Comparison of ENCODE assay signal across 8 cellular contexts in the genomic region with DNA sequence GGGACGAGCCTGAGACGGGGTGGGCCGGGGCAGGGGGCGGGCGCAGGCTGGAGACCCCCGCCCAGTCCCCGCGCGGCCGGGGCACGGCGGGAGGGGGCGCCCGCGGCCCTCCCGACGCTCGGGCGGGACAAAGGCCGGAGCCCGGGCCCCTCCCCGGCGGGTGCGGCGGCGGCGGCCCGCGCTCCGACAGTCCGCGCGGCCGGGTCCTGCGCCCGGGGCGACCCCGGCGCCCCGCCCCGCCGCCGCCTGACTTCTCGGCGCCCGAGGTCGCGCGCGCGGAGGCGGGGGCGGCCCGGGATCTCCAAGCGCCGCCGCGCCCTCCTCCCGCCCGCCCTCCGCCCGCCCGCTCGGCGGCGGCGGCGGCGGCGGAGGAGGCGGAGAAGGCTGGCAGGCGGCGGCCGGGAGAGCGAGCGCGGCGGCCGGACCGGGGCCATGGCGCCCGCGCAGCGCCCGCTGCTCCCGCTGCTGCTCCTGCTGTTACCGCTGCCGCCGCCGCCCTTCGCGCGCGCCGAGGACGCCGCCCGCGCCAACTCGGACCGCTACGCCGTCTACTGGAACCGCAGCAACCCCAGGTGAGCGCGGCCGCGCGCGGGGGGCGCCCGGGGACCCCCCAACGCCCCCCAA. TPM values are rescaled to one million over a fixed set of nuclear protein-coding genes. Genes with fewer than 3 reads are reported as not detected.
DNase-seq lines count a peak whose midpoint lies in the region; ATAC-seq and TF ChIP-seq lines count a peak whose summit lies in the region.

A gene (plus strand): TSS at position 137 of the 624 bp plus-strand sequence. CDS start 296 bp downstream, at position 433.

- TF ChIP-seq RAD21 in Ishikawa (IDR thresholded peaks at IDR 0.05; ENCODE audit: low read depth) = no peak

- no peaks in the 10 kb centered on the region for H3K36me3 ChIP-seq in CD8-positive, alpha-beta memory T cell (ENCODE audit: insufficient read depth, low read length)
- H3K36me3 ChIP-seq in colonic mucosa = no peaks in the 10 kb centered on the region
- no peaks in the 10 kb centered on the region for H3K36me3 ChIP-seq in naive thymus-derived CD4-positive, alpha-beta T cell (ENCODE audit: control insufficient read depth in 2 of 3, insufficient read depth in 3 of 3, low read length in 3 of 3)
- no peaks in the 10 kb centered on the region for H3K36me3 ChIP-seq in sigmoid colon

- ATAC-seq in naive thymus-derived CD4-positive, alpha-beta T cell = no peak

- no peak within 1 kb of the TSS for H3K27ac ChIP-seq in CD8-positive, alpha-beta memory T cell (ENCODE audit: low read depth, low read length)
- H3K27ac ChIP-seq in colonic mucosa (peak within 1 kb of the TSS; percentile 91), sigmoid colon (no peak within 1 kb of the TSS)
- no peak within 1 kb of the TSS for H3K27ac ChIP-seq in naive thymus-derived CD4-positive, alpha-beta T cell (ENCODE audit: low read depth, low read length)

- peaks cover 13 to 20% of the 10 kb centered on the region in 2 donors for H3K27me3 Mint-ChIP-seq in CD8-positive, alpha-beta memory T cell
- peaks cover 12 to 35% (median 20%) of the 10 kb centered on the region in 5 donors for H3K27me3 Mint-ChIP-seq in naive thymus-derived CD4-positive, alpha-beta T cell

- TF ChIP-seq EP300 in Ishikawa (IDR thresholded peaks at IDR 0.05; ENCODE audit: borderline replicate concordance) (no peak), sigmoid colon (IDR thresholded peaks at IDR 0.05) (no peak)

- CTCF ChIA-PET in CD8-positive, alpha-beta memory T cell (lab: Charles Lee) = no interaction called here
- CTCF ChIA-PET in naive thymus-derived CD4-positive, alpha-beta T cell (lab: Charles Lee) = no interaction called here

- peaks cover 4% of the 10 kb centered on the region for H3K4me1 ChIP-seq in CD8-positive, alpha-beta memory T cell (ENCODE audit: insufficient read depth, low read length)
- H3K4me1 ChIP-seq in colonic mucosa (peaks cover 8% of the 10 kb centered on the region), sigmoid colon (peaks cover 0 to 10% (median 5%) of the 10 kb centered on the region in 4 donors)
- peaks cover 0 to 4% of the 10 kb centered on the region in 2 donors for H3K4me1 ChIP-seq in naive thymus-derived CD4-positive, alpha-beta T cell (ENCODE audit: control insufficient read depth in 2 of 2, insufficient read depth in 2 of 2, low read length in 2 of 2)

- H3K4me3 ChIP-seq in CD8-positive, alpha-beta memory T cell (ENCODE audit: low read length) = no peak within 1 kb of the TSS
- peak within 1 kb of the TSS; percentile 53 for H3K4me3 ChIP-seq in colonic mucosa
- H3K4me3 ChIP-seq in naive thymus-derived CD4-positive, alpha-beta T cell (ENCODE audit: low read length) = no peak within 1 kb of the TSS
- H3K4me3 ChIP-seq in sigmoid colon = peak within 1 kb of the TSS in 2 of 4 donors; percentile 8 to 10

- peaks cover 0 to 2% (median 0%) of the 10 kb centered on the region in 5 donors for H3K9me3 Mint-ChIP-seq in CD8-positive, alpha-beta memory T cell
- H3K9me3 Mint-ChIP-seq in naive thymus-derived CD4-positive, alpha-beta T cell = peaks cover 0 to 1% (median 0%) of the 10 kb centered on the region in 11 donors

- POLR2A ChIA-PET in CD8-positive, alpha-beta memory T cell (lab: Charles Lee) = no interaction called here
- POLR2A ChIA-PET in naive thymus-derived CD4-positive, alpha-beta T cell (lab: Charles Lee) = no interaction called here

- H3K4me3 Mint-ChIP-seq in CD8-positive, alpha-beta memory T cell = peak within 1 kb of the TSS in 6 of 7 donors; percentile 16 to 79 (median 55)
- peak within 1 kb of the TSS; percentile 15 to 69 (median 44) for H3K4me3 Mint-ChIP-seq in naive thymus-derived CD4-positive, alpha-beta T cell

- peak within 1 kb of the TSS in 2 of 8 donors; percentile 9 to 29 for H3K27ac Mint-ChIP-seq in CD8-positive, alpha-beta memory T cell
- no peak within 1 kb of the TSS for H3K27ac Mint-ChIP-seq in naive thymus-derived CD4-positive, alpha-beta T cell

- WGBS in sigmoid colon, 2 donors = 1% methylated on average over 113 of the region's 113 CpGs

- H3K9ac ChIP-seq in colonic mucosa (ENCODE audit: low read depth in 2 of 2, low read length in 2 of 2) = peak within 1 kb of the TSS; percentile 73 to 89

- no peak for DNase-seq in CD8-positive, alpha-beta memory T cell
- no peak for DNase-seq in colonic mucosa
- no peak for DNase-seq in naive thymus-derived CD4-positive, alpha-beta T cell
- DNase-seq in SKM-1 (lab: John Stamatoyannopoulos, UW; ENCODE audit: unreplicated experiment) = no peak
- no peak for DNase-seq in T-helper 9 cell
- no peak for DNase-seq in sigmoid colon
- DNase-seq in effector CD8-positive, alpha-beta T cell (lab: John Stamatoyannopoulos, UW) = no peak

- intact Hi-C loops in colonic mucosa (cut with DNase I) = loop anchor here (10.0 kb wide), 1 partner anchor 229 kb away; a partner anchor contains a TSS
- intact Hi-C loops in naive thymus-derived CD4-positive, alpha-beta T cell (cut with micrococcal nuclease) = no loop called here
- intact Hi-C loops in sigmoid colon (cut with DNase I) = no loop called here

- no peaks in the 10 kb centered on the region for H3K36me3 Mint-ChIP-seq in CD8-positive, alpha-beta memory T cell
- no peaks in the 10 kb centered on the region for H3K36me3 Mint-ChIP-seq in naive thymus-derived CD4-positive, alpha-beta T cell

- no peaks in the 10 kb centered on the region for H3K9me3 ChIP-seq in CD8-positive, alpha-beta memory T cell (ENCODE audit: low read length)
- H3K9me3 ChIP-seq in colonic mucosa = no peaks in the 10 kb centered on the region
- no peaks in the 10 kb centered on the region for H3K9me3 ChIP-seq in naive thymus-derived CD4-positive, alpha-beta T cell (ENCODE audit: control insufficient read depth in 2 of 3, low read length in 3 of 3)
- no peaks in the 10 kb centered on the region for H3K9me3 ChIP-seq in sigmoid colon

- peaks cover 0 to 11% (median 7%) of the 10 kb centered on the region in 3 donors for H3K4me1 Mint-ChIP-seq in CD8-positive, alpha-beta memory T cell
- H3K4me1 Mint-ChIP-seq in naive thymus-derived CD4-positive, alpha-beta T cell = peaks cover 0 to 13% (median 4%) of the 10 kb centered on the region in 7 donors

- TF ChIP-seq POLR2A in sigmoid colon (IDR thresholded peaks at IDR 0.05) = no peak

- peaks cover 23% of the 10 kb centered on the region for H3K27me3 ChIP-seq in CD8-positive, alpha-beta memory T cell (ENCODE audit: insufficient read depth, low read length, poor library complexity, severe bottlenecking)
- H3K27me3 ChIP-seq in colonic mucosa = peaks cover 17% of the 10 kb centered on the region
- H3K27me3 ChIP-seq in naive thymus-derived CD4-positive, alpha-beta T cell (ENCODE audit: control insufficient read depth in 2 of 2, insufficient read depth in 2 of 2, low read length in 2 of 2) = peaks cover 0 to 3% of the 10 kb centered on the region in 2 donors
- H3K27me3 ChIP-seq in sigmoid colon = peaks cover 50 to 79% (median 73%) of the 10 kb centered on the region in 3 donors

- TF ChIP-seq CTCF in colonic mucosa (IDR thresholded peaks at IDR 0.05) (no peak), sigmoid colon (IDR thresholded peaks at IDR 0.05) (no peak)

TF ChIP-seq in Ishikawa, 13 proteins besides CTCF, POLR2A, EP300 and RAD21:
- TF ChIP-seq YY1 (IDR thresholded peaks at IDR 0.05; ENCODE audit: low read depth) (no peak), ZBTB7A (IDR thresholded peaks at IDR 0.05; ENCODE audit: low read depth) (peak; percentile 70; the same call in 1 of the 2 replicates), CREB1 (IDR thresholded peaks at IDR 0.05; ENCODE audit: low read depth) (no peak), NFIC (IDR thresholded peaks at IDR 0.05) (no peak)
- TF ChIP-seq, protein P1, sequence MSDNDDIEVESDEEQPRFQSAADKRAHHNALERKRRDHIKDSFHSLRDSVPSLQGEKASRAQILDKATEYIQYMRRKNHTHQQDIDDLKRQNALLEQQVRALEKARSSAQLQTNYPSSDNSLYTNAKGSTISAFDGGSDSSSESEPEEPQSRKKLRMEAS (IDR thresholded peaks at IDR 0.05) = no peak

RNA-seq across cellular contexts. Expression of the gene that starts here (rescaled TPM):
- total RNA-seq in CD8-positive, alpha-beta memory T cell = not detected
- polyA plus RNA-seq in CD8-positive, alpha-beta memory T cell = not detected
- total RNA-seq in colonic mucosa (10 to 100 TPM; 72.8 to 86.1 TPM), sigmoid colon (not detected)
- not detected for total RNA-seq in naive thymus-derived CD4-positive, alpha-beta T cell
- polyA plus RNA-seq in naive thymus-derived CD4-positive, alpha-beta T cell = not detected
- polyA plus RNA-seq in sigmoid colon = 10 to 100 TPM; 23.4 to 40.6 (median 25.2) TPM

Comparison
In these comparisons a context has a peak if more than half of its experiments do, and no peak if none do; other contexts are left out.
1. RNA of the gene that starts here (total RNA-seq): 72.8 to 86.1 TPM in colonic mucosa; not detected in CD8-positive, alpha-beta memory T cell, not detected in naive thymus-derived CD4-positive, alpha-beta T cell and not detected in sigmoid colon; every median in the first group is over 10 times any median in the second.
2. RNA of the gene that starts here (polyA plus RNA-seq): 23.4 to 40.6 TPM in sigmoid colon; not detected in CD8-positive, alpha-beta memory T cell (single experiment) and not detected in naive thymus-derived CD4-positive, alpha-beta T cell; every median in the first group is over 10 times any median in the second.